8 cellular contexts compared by ENCODE assay signal in genomic region chr9:27573699-27574265, GRCh38. TPM values are rescaled to one million over a fixed set of nuclear protein-coding genes. Genes with fewer than 3 reads are reported as not detected.
DNase-seq lines count a peak whose midpoint lies in the region; ATAC-seq and TF ChIP-seq lines count a peak whose summit lies in the region.

No MANE protein-coding gene starts in this region.

- ATAC-seq in GM21786 (IDR thresholded peaks at IDR 0.05; ENCODE audit: unreplicated experiment), result peak; percentile 84
- peak; percentile 79 for ATAC-seq in activated T-helper 17 cell treated with anti-CD3 and anti-CD28 coated beads, Interleukin-2, amount 50 U/mL, for 72 hours (replicated peaks)
- peak; percentile 71 to 74 for ATAC-seq in naive B cell (ENCODE audit: low read depth in 2 of 2)
- peak; percentile 87 for ATAC-seq in stimulated activated effector memory CD8-positive, alpha-beta T cell treated with anti-CD3 and anti-CD28 coated beads, Interleukin-12 subunit alpha, Interleukin-12 subunit beta, amount 100 ng/mL, for 72 hours

- DNase-seq in DMS79 (lab: John Stamatoyannopoulos, UW) (peak; percentile 98), RKO (ENCODE audit: low spot score) (peak; percentile 100), fibroblast of lung (ENCODE audit: low read depth in 2 of 2) (peak; percentile 100), naive B cell (peak; percentile 98)
- peak in 1 of 2 donors; percentile 73 for DNase-seq in stimulated activated effector memory CD8-positive, alpha-beta T cell treated with anti-CD3 and anti-CD28 coated beads, Interleukin-12 subunit alpha, Interleukin-12 subunit beta, amount 100 ng/mL, for 72 hours (ENCODE audit: low spot score in 2 of 2)

- H3K9ac ChIP-seq in KMS-11 (peak overlapping the region; percentile 69), fibroblast of lung (ENCODE audit: insufficient read depth, low read length) (peak overlapping the region; percentile 68)

- H3K4me2 ChIP-seq in KMS-11 (peak overlapping the region; percentile 77), fibroblast of lung (ENCODE audit: extremely low read depth, insufficient read depth, low read length) (peak overlapping the region; percentile 55)

- TF ChIP-seq CTCF in KMS-11 (conservative IDR thresholded peaks at IDR 0.05; ENCODE audit: low read depth, low read length), result no peak
- no peak for TF ChIP-seq CTCF in fibroblast of lung (conservative IDR thresholded peaks at IDR 0.05 in 1 of 2, IDR thresholded peaks at IDR 0.05 in 1 of 2; ENCODE audit: low read depth in 1 of 2, low read length in 2 of 2)

- peaks cover 11% of the 10 kb centered on the region for H3K4me1 Mint-ChIP-seq in activated T-helper 17 cell treated with anti-CD3 and anti-CD28 coated beads, Interleukin-2, amount 50 U/mL, for 72 hours
- peaks cover 22 to 23% (median 23%) of the 10 kb centered on the region in 3 donors for H3K4me1 Mint-ChIP-seq in naive B cell
- H3K4me1 Mint-ChIP-seq in stimulated activated effector memory CD8-positive, alpha-beta T cell treated with anti-CD3 and anti-CD28 coated beads, Interleukin-12 subunit alpha, Interleukin-12 subunit beta, amount 100 ng/mL, for 72 hours, result peaks cover 18% of the 10 kb centered on the region

- H3K27ac ChIP-seq in KMS-11 (peak overlapping the region; percentile 62), fibroblast of lung (ENCODE audit: insufficient read depth, low read length) (peak overlapping the region; percentile 82)

- peaks cover 3% of the 10 kb centered on the region for H3K27me3 Mint-ChIP-seq in activated T-helper 17 cell treated with anti-CD3 and anti-CD28 coated beads, Interleukin-2, amount 50 U/mL, for 72 hours
- no peaks in the 10 kb centered on the region for H3K27me3 Mint-ChIP-seq in naive B cell

- H4K20me1 ChIP-seq in KMS-11 (ENCODE audit: insufficient read depth) (no peaks in the 10 kb centered on the region), fibroblast of lung (ENCODE audit: control insufficient read depth, extremely low read depth, insufficient read depth, low read length) (no peaks in the 10 kb centered on the region)

- H3K36me3 Mint-ChIP-seq in activated T-helper 17 cell treated with anti-CD3 and anti-CD28 coated beads, Interleukin-2, amount 50 U/mL, for 72 hours (ENCODE audit: low read depth), result peaks cover 7% of the 10 kb centered on the region
- peaks cover 4 to 11% of the 10 kb centered on the region in 2 donors for H3K36me3 Mint-ChIP-seq in naive B cell
- H3K36me3 Mint-ChIP-seq in stimulated activated effector memory CD8-positive, alpha-beta T cell treated with anti-CD3 and anti-CD28 coated beads, Interleukin-12 subunit alpha, Interleukin-12 subunit beta, amount 100 ng/mL, for 72 hours, result peaks cover 18% of the 10 kb centered on the region

- H3K36me3 ChIP-seq in KMS-11 (ENCODE audit: insufficient read depth), result no peaks in the 10 kb centered on the region
- H3K36me3 ChIP-seq in fibroblast of lung (ENCODE audit: control insufficient read depth, insufficient read depth, low read length), result no peaks in the 10 kb centered on the region

- peak overlapping the region; percentile 86 for H2AFZ ChIP-seq in KMS-11 (ENCODE audit: low read depth)
- peak overlapping the region; percentile 75 for H2AFZ ChIP-seq in fibroblast of lung (ENCODE audit: low read length)

- peaks cover 18% of the 10 kb centered on the region for H3K4me1 ChIP-seq in KMS-11 (ENCODE audit: low read depth, poor library complexity, severe bottlenecking)
- no peaks in the 10 kb centered on the region for H3K4me1 ChIP-seq in fibroblast of lung (ENCODE audit: control insufficient read depth, extremely low read depth, insufficient read depth, low read length)

- no peaks in the 10 kb centered on the region for H3K27me3 ChIP-seq in KMS-11 (ENCODE audit: insufficient read depth, low read depth)
- no peaks in the 10 kb centered on the region for H3K27me3 ChIP-seq in fibroblast of lung (ENCODE audit: control insufficient read depth, insufficient read depth, low read length)

- peak overlapping the region; percentile 98 for H3K27ac Mint-ChIP-seq in activated T-helper 17 cell treated with anti-CD3 and anti-CD28 coated beads, Interleukin-2, amount 50 U/mL, for 72 hours
- peak overlapping the region; percentile 99 to 100 (median 100) for H3K27ac Mint-ChIP-seq in naive B cell
- peak overlapping the region; percentile 100 for H3K27ac Mint-ChIP-seq in stimulated activated effector memory CD8-positive, alpha-beta T cell treated with anti-CD3 and anti-CD28 coated beads, Interleukin-12 subunit alpha, Interleukin-12 subunit beta, amount 100 ng/mL, for 72 hours

- peaks cover 8% of the 10 kb centered on the region for H3K9me3 Mint-ChIP-seq in activated T-helper 17 cell treated with anti-CD3 and anti-CD28 coated beads, Interleukin-2, amount 50 U/mL, for 72 hours
- H3K9me3 Mint-ChIP-seq in naive B cell, result peaks cover 6 to 11% (median 10%) of the 10 kb centered on the region in 7 donors
- peaks cover 9% of the 10 kb centered on the region for H3K9me3 Mint-ChIP-seq in stimulated activated effector memory CD8-positive, alpha-beta T cell treated with anti-CD3 and anti-CD28 coated beads, Interleukin-12 subunit alpha, Interleukin-12 subunit beta, amount 100 ng/mL, for 72 hours

- no peaks in the 10 kb centered on the region for H3K9me3 ChIP-seq in fibroblast of lung (ENCODE audit: control insufficient read depth, insufficient read depth, low read depth, low read length)

- H3K4me3 ChIP-seq in KMS-11 (IDR thresholded peaks at IDR 0.05; ENCODE audit: insufficient read depth, low read depth, low read length) (no peak overlapping the region), fibroblast of lung (replicated peaks in 1 of 4; ENCODE audit: control extremely low read depth in 1 of 4, insufficient read depth in 1 of 4, low read depth in 3 of 4, low read length in 4 of 4) (peak overlapping the region; percentile 43 to 76 (median 58))

- H3K79me2 ChIP-seq in KMS-11 (ENCODE audit: insufficient read depth, low read depth) (no peaks in the 10 kb centered on the region), fibroblast of lung (ENCODE audit: control insufficient read depth, insufficient read depth, low read length) (no peaks in the 10 kb centered on the region)

- H3K4me3 Mint-ChIP-seq in activated T-helper 17 cell treated with anti-CD3 and anti-CD28 coated beads, Interleukin-2, amount 50 U/mL, for 72 hours, result peak overlapping the region; percentile 85
- peak overlapping the region; percentile 90 to 99 (median 98) for H3K4me3 Mint-ChIP-seq in naive B cell
- peak overlapping the region; percentile 92 for H3K4me3 Mint-ChIP-seq in stimulated activated effector memory CD8-positive, alpha-beta T cell treated with anti-CD3 and anti-CD28 coated beads, Interleukin-12 subunit alpha, Interleukin-12 subunit beta, amount 100 ng/mL, for 72 hours

RNA-seq across cellular contexts. Expression of gene C9orf72, which starts 0.5 kb away (rescaled TPM):
- total RNA-seq in activated T-helper 17 cell treated with anti-CD3 and anti-CD28 coated beads, Interleukin-2, amount 50 U/mL, for 72 hours, result 1 to 10 TPM; 8.9 to 9.7 TPM
- 4.1 and 4.5 TPM in 2 replicates for total RNA-seq in fibroblast of lung
- polyA plus RNA-seq in fibroblast of lung (3.6 and 3.8 TPM in 2 replicates), naive B cell (ENCODE audit: low read depth in 6 of 6) (10 to 100 TPM; 16.1 to 31.0 (median 23.2) TPM)
- 2.5 and 2.7 TPM in 2 replicates for polyA plus RNA-seq in fibroblast of lung (2012)
- 0.75 TPM in 1 of 2 replicates, not detected in the other for polyA minus RNA-seq in fibroblast of lung (ENCODE audit: low replicate concordance)

RNA-seq across cellular contexts. Expression of gene MOB3B, which starts 44.2 kb away (rescaled TPM):
- under 1 TPM; 0.17 to 0.24 TPM for total RNA-seq in activated T-helper 17 cell treated with anti-CD3 and anti-CD28 coated beads, Interleukin-2, amount 50 U/mL, for 72 hours
- total RNA-seq in fibroblast of lung, result under 0.01 TPM in 2 replicates
- polyA plus RNA-seq in fibroblast of lung (0.12 and 0.15 TPM in 2 replicates), naive B cell (ENCODE audit: low read depth in 6 of 6) (10 to 100 TPM in 5 of 6 donors, 1 to 10 TPM in 1; 9.5 to 19.8 (median 15.7) TPM)
- 0.06 and 0.08 TPM in 2 replicates for polyA plus RNA-seq in fibroblast of lung (2012)
- polyA minus RNA-seq in fibroblast of lung (ENCODE audit: low replicate concordance), result 0.20 and 0.56 TPM in 2 replicates

RNA-seq across cellular contexts. Expression of gene IFNK, which starts 49.7 kb away (rescaled TPM):
- total RNA-seq in activated T-helper 17 cell treated with anti-CD3 and anti-CD28 coated beads, Interleukin-2, amount 50 U/mL, for 72 hours, result not detected
- not detected in 2 replicates for total RNA-seq in fibroblast of lung
- not detected in 2 replicates for polyA plus RNA-seq in fibroblast of lung
- polyA plus RNA-seq in fibroblast of lung (2012), result not detected in 2 replicates
- polyA minus RNA-seq in fibroblast of lung (ENCODE audit: low replicate concordance), result not detected in 2 replicates
- polyA plus RNA-seq in naive B cell (ENCODE audit: low read depth in 6 of 6), result not detected
